In the genomic region with DNA sequence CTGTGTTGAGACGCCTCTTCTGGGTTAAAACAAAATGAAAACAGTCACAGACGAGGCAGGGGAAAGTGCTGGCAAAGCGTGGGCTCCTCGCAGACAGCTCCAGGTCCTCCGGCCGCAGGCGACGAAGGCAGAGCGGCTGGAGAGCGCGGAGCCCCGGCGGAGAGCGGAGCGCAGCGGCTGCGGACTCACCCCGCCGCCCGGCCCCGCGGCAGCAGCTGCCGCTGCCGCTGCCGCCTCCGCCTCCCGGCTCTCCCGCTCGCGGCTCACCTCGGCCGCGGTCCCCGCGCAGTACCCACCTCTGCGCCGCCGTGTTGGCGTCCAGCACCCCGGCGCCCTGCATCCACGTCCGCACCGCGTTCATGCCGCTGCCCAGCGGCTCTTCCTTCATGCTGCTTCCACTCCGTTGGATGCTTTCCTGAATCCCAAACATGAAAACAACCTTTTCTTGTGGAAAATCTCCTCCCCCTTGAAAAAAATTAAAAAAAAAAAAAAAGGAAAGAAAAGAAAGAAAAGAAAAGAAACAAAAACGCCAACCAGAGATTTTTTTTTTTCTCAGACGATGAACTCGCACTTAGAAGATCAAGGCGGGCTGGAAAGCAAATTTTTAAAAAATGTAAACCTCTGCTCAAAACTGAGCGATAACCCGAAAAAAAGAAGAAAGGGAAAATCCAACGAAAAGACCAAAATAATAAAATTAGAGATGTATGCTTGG, we compare ENCODE assay signal across 8 cellular contexts. TPM values are rescaled to one million over a fixed set of nuclear protein-coding genes. Genes with fewer than 3 reads are reported as not detected.
A peak's percentile ranks its signal among the peaks of the same experiment; 100 is the strongest.
DNase-seq lines count a peak whose midpoint lies in the region; ATAC-seq and TF ChIP-seq lines count a peak whose summit lies in the region.

No MANE protein-coding gene starts in this region.

- H3K4me3 Mint-ChIP-seq in naive thymus-derived CD4-positive, alpha-beta T cell: peak overlapping the region; percentile 87 to 93 (median 92)

- peak overlapping the region; percentile 10 to 89 (median 53) for H3K27ac Mint-ChIP-seq in naive thymus-derived CD4-positive, alpha-beta T cell

- H3K36me3 Mint-ChIP-seq in naive thymus-derived CD4-positive, alpha-beta T cell: no peaks in the 10 kb centered on the region

- 1 to 2% methylated on average over 53 to 55 of the region's 55 CpGs for WGBS in esophagus, 2 donors

- peaks cover 0 to 2% (median 0%) of the 10 kb centered on the region in 11 donors for H3K9me3 Mint-ChIP-seq in naive thymus-derived CD4-positive, alpha-beta T cell

- DNase-seq in ELF-1 (ENCODE audit: low read depth, low spot score) (peak; percentile 62), GOT3 (lab: John Stamatoyannopoulos, UW) (peak; percentile 16), NCI-H2227 treated with DMSO at 0.1 percent for 48 hours (lab: John Stamatoyannopoulos, UW) (peak; percentile 28), activated T-cell treated with anti-CD3 and anti-CD28 coated beads for 4 hours (peak; percentile 23), vagina (ENCODE audit: extremely low spot score in 2 of 2) (no peak)
- peak in 8 of 9 donors; percentile 29 to 65 (median 44) for DNase-seq in naive thymus-derived CD4-positive, alpha-beta T cell

- TF ChIP-seq CTCF in vagina (IDR thresholded peaks at IDR 0.05): no peak

- intact Hi-C loops in naive thymus-derived CD4-positive, alpha-beta T cell (cut with micrococcal nuclease): loop anchor here in 1 of 2 donors (5.0 kb wide), 1 partner anchor 222 kb away; no protein-coding TSS in a partner anchor
- intact Hi-C loops in vagina (cut with DNase I): loop anchor here (5.0 to 10.0 kb wide), 3 partner anchors 47 to 297 kb away; no protein-coding TSS in a partner anchor

- peaks cover 42 to 91% (median 59%) of the 10 kb centered on the region in 5 donors for H3K27me3 Mint-ChIP-seq in naive thymus-derived CD4-positive, alpha-beta T cell

- ATAC-seq in naive thymus-derived CD4-positive, alpha-beta T cell: peak; percentile 46
- ATAC-seq in HG02970 (IDR thresholded peaks at IDR 0.05; ENCODE audit: low FRiP score, unreplicated experiment): no peak

- CTCF ChIA-PET in naive thymus-derived CD4-positive, alpha-beta T cell (lab: Charles Lee): interaction anchor here (1.9 kb wide), 1 partner anchor 404 kb away, joined by 8 read pairs; no protein-coding TSS in a partner anchor

- no peaks in the 10 kb centered on the region for H3K36me3 ChIP-seq in esophagus (ENCODE audit: control insufficient read depth in 2 of 2, insufficient read depth in 2 of 2, low read length in 1 of 2)
- no peaks in the 10 kb centered on the region for H3K36me3 ChIP-seq in naive thymus-derived CD4-positive, alpha-beta T cell (ENCODE audit: control insufficient read depth in 2 of 3, insufficient read depth in 3 of 3, low read length in 3 of 3)
- no peaks in the 10 kb centered on the region for H3K36me3 ChIP-seq in vagina

- peaks cover 14 to 23% of the 10 kb centered on the region in 2 donors for H3K27me3 ChIP-seq in esophagus (ENCODE audit: control insufficient read depth in 1 of 2, insufficient read depth in 2 of 2, low read length in 2 of 2)
- peaks cover 15 to 17% of the 10 kb centered on the region in 2 donors for H3K27me3 ChIP-seq in naive thymus-derived CD4-positive, alpha-beta T cell (ENCODE audit: control insufficient read depth in 2 of 2, insufficient read depth in 2 of 2, low read length in 2 of 2)
- H3K27me3 ChIP-seq in vagina: no peaks in the 10 kb centered on the region

- TF ChIP-seq POLR2A in vagina (IDR thresholded peaks at IDR 0.05): no peak

- peak overlapping the region; percentile 53 to 55 for H3K4me3 ChIP-seq in esophagus (ENCODE audit: low read depth in 1 of 2, low read length in 2 of 2)
- H3K4me3 ChIP-seq in naive thymus-derived CD4-positive, alpha-beta T cell (ENCODE audit: low read length): peak overlapping the region; percentile 59
- H3K4me3 ChIP-seq in vagina: peak overlapping the region; percentile 54 to 62

- H3K9me3 ChIP-seq in esophagus (ENCODE audit: control insufficient read depth in 2 of 2, insufficient read depth in 1 of 2, low read depth in 1 of 2, low read length in 1 of 2): peaks cover 0 to 2% of the 10 kb centered on the region in 2 donors
- H3K9me3 ChIP-seq in naive thymus-derived CD4-positive, alpha-beta T cell (ENCODE audit: control insufficient read depth in 2 of 3, low read length in 3 of 3): no peaks in the 10 kb centered on the region
- no peaks in the 10 kb centered on the region for H3K9me3 ChIP-seq in vagina

- H3K4me1 ChIP-seq in esophagus (ENCODE audit: control insufficient read depth in 2 of 2, insufficient read depth in 2 of 2, low read length in 1 of 2): peaks cover 2 to 6% of the 10 kb centered on the region in 2 donors
- H3K4me1 ChIP-seq in naive thymus-derived CD4-positive, alpha-beta T cell (ENCODE audit: control insufficient read depth in 2 of 2, insufficient read depth in 2 of 2, low read length in 2 of 2): peaks cover 13 to 19% of the 10 kb centered on the region in 2 donors
- H3K4me1 ChIP-seq in vagina: peaks cover 5% of the 10 kb centered on the region

- POLR2A ChIA-PET in naive thymus-derived CD4-positive, alpha-beta T cell (lab: Charles Lee): interaction anchor here (1.6 kb wide), 1 partner anchor 21 kb away, joined by 4 read pairs; no protein-coding TSS in a partner anchor

- H3K27ac ChIP-seq in esophagus (ENCODE audit: low read depth in 2 of 2, low read length in 1 of 2): peak overlapping the region; percentile 52 to 75
- no peak overlapping the region for H3K27ac ChIP-seq in naive thymus-derived CD4-positive, alpha-beta T cell (ENCODE audit: low read depth, low read length)
- H3K27ac ChIP-seq in vagina: peak overlapping the region; percentile 86

- H3K4me1 Mint-ChIP-seq in naive thymus-derived CD4-positive, alpha-beta T cell: peaks cover 30 to 52% (median 39%) of the 10 kb centered on the region in 7 donors

RNA-seq across cellular contexts. Expression of gene EBF1, which starts 0.5 kb away (rescaled TPM):
- 1 to 10 TPM in 1 of 2 donors, under 1 TPM in 1; 0.79 to 1.3 TPM for polyA plus RNA-seq in esophagus
- 1 to 10 TPM in 1 of 5 experiments, under 1 TPM in 3, not detected in 1; 0.22 to 1.4 (median 0.47) TPM for total RNA-seq in naive thymus-derived CD4-positive, alpha-beta T cell
- not detected for polyA plus RNA-seq in naive thymus-derived CD4-positive, alpha-beta T cell
- 36.6 TPM for total RNA-seq in vagina

Comparison
In these comparisons a context has a peak if more than half of its experiments do, and no peak if none do; other contexts are left out.
1. DNase-seq: peak in ELF-1 (single experiment), GOT3 (single experiment), NCI-H2227 treated with DMSO at 0.1 percent for 48 hours (single experiment), activated T-cell treated with anti-CD3 and anti-CD28 coated beads for 4 hours (single experiment) and naive thymus-derived CD4-positive, alpha-beta T cell (8 of 9); none in vagina (0 of 2).
2. RNA of gene EBF1, which starts 0.5 kb away (total RNA-seq): 36.6 TPM in vagina (single experiment); 0.22 to 1.4 TPM in naive thymus-derived CD4-positive, alpha-beta T cell; every median in the first group is over 10 times any median in the second.
3. Peak in every context shown above with its lines, with median percentiles within 50 percentile points of each other: H3K4me3 ChIP-seq.